Comparison of ENCODE assay signal across 21 cellular contexts in the genomic region with DNA sequence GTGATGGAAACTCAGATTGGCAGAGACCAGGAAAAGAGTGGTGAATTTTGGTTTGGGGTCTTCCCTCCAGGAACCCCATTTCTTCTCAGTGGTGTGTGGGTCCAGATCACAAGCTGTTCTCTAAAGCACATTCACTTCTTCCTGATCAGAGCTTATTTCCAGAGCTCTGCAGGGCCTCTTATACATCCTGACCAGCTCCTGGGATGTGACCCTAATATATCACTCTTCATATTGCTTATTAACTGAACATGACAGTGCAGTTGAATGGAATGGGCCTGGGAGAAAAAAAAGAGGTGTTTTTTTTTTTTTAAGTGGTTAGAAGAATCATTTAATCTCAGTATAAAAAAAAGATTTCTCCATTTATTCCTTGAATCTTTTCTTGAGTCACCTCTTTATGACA. TPM values are rescaled to one million over a fixed set of nuclear protein-coding genes. Genes with fewer than 3 reads are reported as not detected.
DNase-seq lines count a peak whose midpoint lies in the region; ATAC-seq and TF ChIP-seq lines count a peak whose summit lies in the region.
"Had no signal": no experiment of that assay in that cellular context is flagged by ENCODE, and none has a peak within 500 bp of the region (broad histone marks: within the 10 kb centered on the region; RNA-seq: fewer than 3 reads in every experiment).

No MANE protein-coding gene starts in this region.

- H3K27me3 Mint-ChIP-seq in activated T-helper 17 cell treated with anti-CD3 and anti-CD28 coated beads, Interleukin-2, amount 50 U/mL, for 72 hours = peaks cover 5% of the 10 kb centered on the region
- H3K27me3 Mint-ChIP-seq: CD4-positive, alpha-beta memory T cell; CD4-positive, CD25-positive, alpha-beta regulatory T cell had no signal

- no peak overlapping the region for H3K4me3 Mint-ChIP-seq in activated T-helper 17 cell treated with anti-CD3 and anti-CD28 coated beads, Interleukin-2, amount 50 U/mL, for 72 hours
- H3K4me3 Mint-ChIP-seq: CD14-positive monocyte; CD4-positive, alpha-beta memory T cell; CD4-positive, CD25-positive, alpha-beta regulatory T cell; CD8-positive, alpha-beta memory T cell had no signal

- H3K4me1 ChIP-seq in foreskin keratinocyte = peaks cover 10% of the 10 kb centered on the region
- H3K4me1 ChIP-seq: BE2C, BLaER1 had no signal

- H3K9me3 Mint-ChIP-seq in activated T-helper 17 cell treated with anti-CD3 and anti-CD28 coated beads, Interleukin-2, amount 50 U/mL, for 72 hours = no peaks in the 10 kb centered on the region
- H3K9me3 Mint-ChIP-seq: CD8-positive, alpha-beta memory T cell had no signal

- DNase-seq in cerebellum (ENCODE audit: low spot score) = peak; percentile 49
- no peak for DNase-seq in activated gamma-delta T cell (lab: John Stamatoyannopoulos, UW)
- DNase-seq in foreskin keratinocyte = no peak
- no peak for DNase-seq in NCI-H82 treated with DMSO at 0.1 percent for 48 hours (lab: John Stamatoyannopoulos, UW; ENCODE audit: unreplicated experiment)
- DNase-seq: 8988T; ACHN; BE2C; CD4-positive, alpha-beta memory T cell; CD4-positive, CD25-positive, alpha-beta regulatory T cell; CD8-positive, alpha-beta memory T cell; COR-L47; DMS 273 treated with DMSO at 0.1 percent for 48 hours; DMS153; DMS53; DMS79; DND-41; EL; GF-D8 had no signal

- no peak overlapping the region for H3K27ac ChIP-seq in foreskin keratinocyte
- H3K27ac ChIP-seq: BLaER1 had no signal

- H3K36me3 Mint-ChIP-seq in activated T-helper 17 cell treated with anti-CD3 and anti-CD28 coated beads, Interleukin-2, amount 50 U/mL, for 72 hours (ENCODE audit: low read depth) = no peaks in the 10 kb centered on the region
- H3K36me3 Mint-ChIP-seq: CD14-positive monocyte; CD4-positive, CD25-positive, alpha-beta regulatory T cell; CD8-positive, alpha-beta memory T cell had no signal

- no peak for ATAC-seq in activated T-helper 17 cell treated with anti-CD3 and anti-CD28 coated beads, Interleukin-2, amount 50 U/mL, for 72 hours (replicated peaks)
- ATAC-seq in foreskin keratinocyte = no peak

- TF ChIP-seq CTCF in foreskin keratinocyte (conservative IDR thresholded peaks at IDR 0.05) = no peak

- H3K27me3 ChIP-seq in foreskin keratinocyte = no peaks in the 10 kb centered on the region
- H3K27me3 ChIP-seq: BE2C, BLaER1 had no signal

- H3K4me1 Mint-ChIP-seq in activated T-helper 17 cell treated with anti-CD3 and anti-CD28 coated beads, Interleukin-2, amount 50 U/mL, for 72 hours = peaks cover 2% of the 10 kb centered on the region

- H3K27ac Mint-ChIP-seq in activated T-helper 17 cell treated with anti-CD3 and anti-CD28 coated beads, Interleukin-2, amount 50 U/mL, for 72 hours = peak overlapping the region; percentile 14
- H3K27ac Mint-ChIP-seq: CD14-positive monocyte; CD4-positive, alpha-beta memory T cell; CD8-positive, alpha-beta memory T cell had no signal

RNA-seq across cellular contexts. Expression of a gene that starts 29.6 kb away (rescaled TPM):
- total RNA-seq in activated T-helper 17 cell treated with anti-CD3 and anti-CD28 coated beads, Interleukin-2, amount 50 U/mL, for 72 hours = 1 to 10 TPM; 3.0 to 5.8 TPM
- total RNA-seq in cerebellum (84.7 TPM), foreskin keratinocyte (2.1 and 2.3 TPM in 2 replicates)
- polyA plus RNA-seq in foreskin keratinocyte = 1.3 and 1.6 TPM in 2 replicates
- polyA plus RNA-seq: CD14-positive monocyte had no signal

RNA-seq across cellular contexts. Expression of a gene that starts 30.2 kb away (rescaled TPM):
- total RNA-seq in activated T-helper 17 cell treated with anti-CD3 and anti-CD28 coated beads, Interleukin-2, amount 50 U/mL, for 72 hours = 10 to 100 TPM; 77.7 to 83.1 TPM
- total RNA-seq in cerebellum (15.6 TPM), foreskin keratinocyte (31.3 and 32.5 TPM in 2 replicates)
- polyA plus RNA-seq in foreskin keratinocyte = 31.8 and 35.3 TPM in 2 replicates

Comparison
In these comparisons a context has a peak if more than half of its experiments do, and no peak if none do; other contexts are left out.
1. RNA of a gene that starts 29.6 kb away (total RNA-seq): 84.7 TPM in cerebellum (single experiment); 3.0 to 5.8 TPM in activated T-helper 17 cell treated with anti-CD3 and anti-CD28 coated beads, Interleukin-2, amount 50 U/mL, for 72 hours and 2.1 to 2.3 TPM in foreskin keratinocyte; every median in the first group is over 10 times any median in the second.